Comparison of ENCODE assay signal across 9 cellular contexts in genomic region chr11:504053-504993, GRCh38. TPM values are rescaled to one million over a fixed set of nuclear protein-coding genes. Genes with fewer than 3 reads are reported as not detected.
DNase-seq lines count a peak whose midpoint lies in the region; ATAC-seq and FAIRE-seq lines count a peak whose summit lies in the region.
"Had no signal": no experiment of that assay in that cellular context is flagged by ENCODE, and none has a peak within 500 bp of the region (broad histone marks: within the 10 kb centered on the region; RNA-seq: fewer than 3 reads in every experiment).

No MANE protein-coding gene starts in this region.

- H3K36me3 ChIP-seq in small intestine (ENCODE audit: control insufficient read depth in 2 of 2, insufficient read depth in 2 of 2, low read length in 2 of 2) = peaks cover 4 to 7% of the 10 kb centered on the region in 2 donors

- H3K4me1 Mint-ChIP-seq in activated T-cell treated with anti-CD3 and anti-CD28 coated beads, Interleukin-2, amount 50 U/mL, for 4 hours (ENCODE audit: low read depth) = peaks cover 24% of the 10 kb centered on the region
- peaks cover 20% of the 10 kb centered on the region for H3K4me1 Mint-ChIP-seq in activated naive CD4-positive, alpha-beta T cell treated with anti-CD3 and anti-CD28 coated beads, Interleukin-2, amount 50 U/mL, for 24 hours

- H3K27ac ChIP-seq in small intestine (ENCODE audit: low read depth in 1 of 2, low read length in 1 of 2) = peak overlapping the region in 1 of 2 donors; percentile 68

- H3K9me3 ChIP-seq in small intestine (ENCODE audit: control insufficient read depth, low read depth) = no peaks in the 10 kb centered on the region

- WGBS in small intestine, 3 donors = 12 to 40% (median 33%) methylated on average over 63 to 72 of the region's 72 CpGs

- H3K4me1 ChIP-seq in small intestine (ENCODE audit: control insufficient read depth in 2 of 2, insufficient read depth in 1 of 2, low read depth in 1 of 2, low read length in 1 of 2) = peaks cover 3 to 7% of the 10 kb centered on the region in 2 donors

- peaks cover 10% of the 10 kb centered on the region for H3K36me3 Mint-ChIP-seq in activated T-cell treated with anti-CD3 and anti-CD28 coated beads, Interleukin-2, amount 50 U/mL, for 4 hours (ENCODE audit: insufficient read depth)
- peaks cover 1% of the 10 kb centered on the region for H3K36me3 Mint-ChIP-seq in activated naive CD4-positive, alpha-beta T cell treated with anti-CD3 and anti-CD28 coated beads, Interleukin-2, amount 50 U/mL, for 24 hours

- H3K4me3 ChIP-seq in small intestine (ENCODE audit: low read depth in 1 of 2, low read length in 2 of 2) = peak overlapping the region; percentile 31 to 39

- peak overlapping the region; percentile 94 for H3K4me3 Mint-ChIP-seq in activated T-cell treated with anti-CD3 and anti-CD28 coated beads, Interleukin-2, amount 50 U/mL, for 4 hours
- peak overlapping the region; percentile 98 for H3K4me3 Mint-ChIP-seq in activated naive CD4-positive, alpha-beta T cell treated with anti-CD3 and anti-CD28 coated beads, Interleukin-2, amount 50 U/mL, for 24 hours

- no peak for ATAC-seq in activated T-cell treated with anti-CD3 and anti-CD28 coated beads, Interleukin-2, amount 50 U/mL, for 4 hours
- ATAC-seq in GM18870 (IDR thresholded peaks at IDR 0.05; ENCODE audit: unreplicated experiment) (no peak), GM19397 (IDR thresholded peaks at IDR 0.05; ENCODE audit: unreplicated experiment) (no peak)

- no peak for FAIRE-seq in small intestine (lab: Jason Lieb, UNC)
- FAIRE-seq: G401.6 had no signal

- H3K27me3 ChIP-seq in small intestine (ENCODE audit: control insufficient read depth in 2 of 2, insufficient read depth in 2 of 2, low read length in 2 of 2) = no peaks in the 10 kb centered on the region

- H3K27me3 Mint-ChIP-seq in activated T-cell treated with anti-CD3 and anti-CD28 coated beads, Interleukin-2, amount 50 U/mL, for 4 hours (ENCODE audit: low read depth) = no peaks in the 10 kb centered on the region
- no peaks in the 10 kb centered on the region for H3K27me3 Mint-ChIP-seq in activated naive CD4-positive, alpha-beta T cell treated with anti-CD3 and anti-CD28 coated beads, Interleukin-2, amount 50 U/mL, for 24 hours

- no peak for DNase-seq in activated T-cell treated with anti-CD3 and anti-CD28 coated beads, Interleukin-2, amount 50 U/mL, for 4 hours
- no peak for DNase-seq in activated T-cell treated with anti-CD3 and anti-CD28 coated beads, Interleukin-2, amount 50 U/mL, for 1 hour
- DNase-seq in hepatic stellate cell (ENCODE audit: low spot score) = peak; percentile 56
- DNase-seq in small intestine = no peak
- DNase-seq in OCI-M2 (lab: John Stamatoyannopoulos, UW; ENCODE audit: unreplicated experiment) = no peak

- H3K9me3 Mint-ChIP-seq in activated T-cell treated with anti-CD3 and anti-CD28 coated beads, Interleukin-2, amount 50 U/mL, for 4 hours = no peaks in the 10 kb centered on the region
- H3K9me3 Mint-ChIP-seq in activated naive CD4-positive, alpha-beta T cell treated with anti-CD3 and anti-CD28 coated beads, Interleukin-2, amount 50 U/mL, for 24 hours = no peaks in the 10 kb centered on the region

- no peak overlapping the region for H3K27ac Mint-ChIP-seq in activated naive CD4-positive, alpha-beta T cell treated with anti-CD3 and anti-CD28 coated beads, Interleukin-2, amount 50 U/mL, for 24 hours

RNA-seq across cellular contexts. Expression of gene RNH1, which starts 2.7 kb away (rescaled TPM):
- 100 to 1,000 TPM; 159 to 172 (median 160) TPM for total RNA-seq in activated T-cell treated with anti-CD3 and anti-CD28 coated beads, Interleukin-2, amount 50 U/mL, for 4 hours
- 100 to 1,000 TPM in 2 of 3 donors, 10 to 100 TPM in 1; 81.9 to 120 (median 119) TPM for polyA plus RNA-seq in small intestine

RNA-seq across cellular contexts. Expression of gene HRAS, which starts 31.1 kb away (rescaled TPM):
- 100 to 1,000 TPM in 1 of 3 donors, 10 to 100 TPM in 2; 92.2 to 108 (median 95.0) TPM for total RNA-seq in activated T-cell treated with anti-CD3 and anti-CD28 coated beads, Interleukin-2, amount 50 U/mL, for 4 hours
- 100 to 1,000 TPM in 2 of 3 donors, 10 to 100 TPM in 1; 57.0 to 142 (median 128) TPM for polyA plus RNA-seq in small intestine

RNA-seq across cellular contexts. Expression of gene LRRC56, which starts 33.0 kb away (rescaled TPM):
- total RNA-seq in activated T-cell treated with anti-CD3 and anti-CD28 coated beads, Interleukin-2, amount 50 U/mL, for 4 hours = 1 to 10 TPM; 1.4 to 2.7 (median 1.7) TPM
- 1 to 10 TPM in 1 of 3 donors, under 1 TPM in 2; 0.54 to 1.2 (median 0.89) TPM for polyA plus RNA-seq in small intestine

RNA-seq across cellular contexts. Expression of gene PTDSS2, which starts 54.2 kb away (rescaled TPM):
- total RNA-seq in activated T-cell treated with anti-CD3 and anti-CD28 coated beads, Interleukin-2, amount 50 U/mL, for 4 hours = 10 to 100 TPM; 25.7 to 30.9 (median 29.1) TPM
- 10 to 100 TPM in 2 of 3 donors, 1 to 10 TPM in 1; 9.5 to 20.3 (median 10.5) TPM for polyA plus RNA-seq in small intestine

RNA-seq across cellular contexts. Expression of gene LMNTD2, which starts 56.2 kb away (rescaled TPM):
- total RNA-seq in activated T-cell treated with anti-CD3 and anti-CD28 coated beads, Interleukin-2, amount 50 U/mL, for 4 hours = 1 to 10 TPM in 2 of 3 donors, under 1 TPM in 1; 0.71 to 1.3 (median 1.1) TPM
- polyA plus RNA-seq in small intestine = 10 to 100 TPM in 2 of 3 donors, 1 to 10 TPM in 1; 4.7 to 26.4 (median 18.6) TPM
